ENCODE assay signal across 24 cellular contexts in the genomic region with DNA sequence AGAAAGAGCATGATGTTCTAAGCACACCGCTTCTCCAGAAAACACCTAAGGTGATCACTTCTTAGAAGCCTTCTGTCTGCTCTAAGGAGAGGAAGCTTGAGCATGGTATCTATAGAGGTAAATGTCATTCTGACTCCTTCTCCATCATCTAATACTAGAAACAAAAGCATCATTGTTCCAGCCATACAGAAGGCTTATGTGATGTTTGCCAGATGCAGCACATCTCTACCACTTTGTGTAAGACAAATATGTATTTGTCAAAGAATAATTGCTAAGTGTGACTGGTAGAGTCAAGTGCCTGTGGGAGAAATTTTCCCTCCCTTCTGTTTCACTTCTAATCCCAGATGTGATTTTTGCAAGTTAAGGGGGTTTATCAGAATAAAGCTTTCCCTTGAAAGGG.
"Had no signal": no experiment of that assay in that cellular context is flagged by ENCODE, and none has a peak within 500 bp of the region (broad histone marks: within the 10 kb centered on the region; RNA-seq: fewer than 3 reads in every experiment).

No MANE protein-coding gene starts in this region.

- H3K4me3 ChIP-seq: esophagus squamous epithelium, gastroesophageal sphincter, heart left ventricle, ovary, tibial nerve, uterus had no signal

- ATAC-seq: effector memory CD8-positive, alpha-beta T cell; gastroesophageal sphincter; heart left ventricle; natural killer cell treated with Interleukin-12 subunit alpha and Interleukin-12 subunit beta and Interleukin-15 and Interleukin-18, amount 100 ng/mL, for 72 hours; right cardiac atrium; WTC11 had no signal

- FAIRE-seq: colon, islet of Langerhans had no signal

- H3K9me3 ChIP-seq: esophagus squamous epithelium, gastroesophageal sphincter, heart left ventricle, neutrophil, ovary, tibial nerve, uterus had no signal

- H3K4me1 ChIP-seq: esophagus squamous epithelium, gastroesophageal sphincter, uterus had no signal

- H3K27me3 ChIP-seq: esophagus squamous epithelium, gastroesophageal sphincter, heart left ventricle, neutrophil, ovary, tibial nerve, uterus had no signal

- H3K27ac ChIP-seq: esophagus squamous epithelium, gastroesophageal sphincter, heart left ventricle, neutrophil, ovary, tibial nerve, uterus had no signal

- DNase-seq: activated CD4-positive, alpha-beta T cell treated with anti-CD3 and anti-CD28 coated beads, Interleukin-2, amount 50 U/mL, for 4 hours; activated CD8-positive, alpha-beta memory T cell treated with anti-CD3 and anti-CD28 coated beads for 24 hours; activated CD8-positive, alpha-beta memory T cell treated with anti-CD3 and anti-CD28 coated beads, Interleukin-2, amount 50 U/mL, for 4 hours; activated naive CD4-positive, alpha-beta T cell treated with anti-CD3 and anti-CD28 coated beads for 36 hours; activated naive CD8-positive, alpha-beta T cell treated with anti-CD3 and anti-CD28 coated beads, Interleukin-2, amount 10 ng/mL, durations not matched to agents 7 days and 5 days; activated T-cell treated with anti-CD3 and anti-CD28 coated beads, Interleukin-2, amount 50 U/mL, for 24 hours; amniotic stem cell; effector memory CD8-positive, alpha-beta T cell; esophagus squamous epithelium; heart left ventricle; left ventricle myocardium superior; ovary; right cardiac atrium; stimulated activated CD4-positive, alpha-beta T cell treated with anti-CD3 and anti-CD28 coated beads, Interleukin-1b, Interleukin-23, amount 100 ng/mL, for 48 hours; substantia nigra; T1000; uterus had no signal

- H3K36me3 ChIP-seq: esophagus squamous epithelium, gastroesophageal sphincter, heart left ventricle, neutrophil, ovary, tibial nerve, uterus had no signal
